ENCODE assay signal across 1 cellular context in the genomic region with DNA sequence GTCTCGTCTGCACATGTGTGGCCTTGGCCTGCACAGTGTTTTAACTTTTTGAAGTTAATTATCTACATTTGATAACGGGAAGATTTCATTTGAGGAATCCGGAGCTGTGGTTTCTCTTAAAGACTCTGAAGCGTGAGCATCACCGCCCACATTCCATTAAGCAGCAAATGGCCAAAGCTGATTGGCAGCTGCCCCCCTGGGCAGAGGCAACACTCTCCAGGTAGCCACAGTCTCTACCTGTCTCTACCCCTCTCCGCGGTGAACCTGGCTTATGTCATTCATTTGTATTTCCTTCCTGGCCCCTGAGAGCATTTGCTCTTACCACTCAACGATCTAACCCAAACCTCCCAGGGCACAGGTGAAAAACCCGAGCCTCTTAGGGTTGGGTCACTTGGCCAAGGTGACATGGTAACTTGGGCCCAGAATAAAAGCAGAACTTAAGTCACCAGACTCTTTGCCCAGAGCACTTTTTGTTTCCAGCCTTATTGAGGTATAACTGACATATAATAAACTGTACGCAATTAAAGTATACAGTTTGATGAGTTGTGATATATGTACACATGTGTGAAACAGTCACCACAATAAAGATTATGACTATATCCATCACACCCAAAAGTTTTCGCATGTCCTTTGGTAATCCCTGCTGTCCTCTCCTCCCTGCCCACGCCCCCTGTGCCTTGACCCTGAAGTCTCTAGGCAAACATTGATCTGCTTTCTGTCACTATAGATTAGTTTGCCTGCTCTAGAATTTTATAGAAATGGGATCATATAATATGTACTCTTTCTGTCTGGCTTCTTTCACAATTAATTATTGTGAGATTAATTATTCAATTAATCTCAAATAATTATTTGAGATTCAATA.
TF ChIP-seq lines count a peak whose summit lies in the region.

No MANE protein-coding gene starts in this region.

TF ChIP-seq in H1, 55 proteins besides CTCF, POLR2A, EP300 and RAD21:
- TF ChIP-seq SAP30 (IDR thresholded peaks at IDR 0.05; ENCODE audit: insufficient read depth, insufficient replicate concordance, low read length): no peak
- TF ChIP-seq POLR2AphosphoS5 (IDR thresholded peaks at IDR 0.05; ENCODE audit: low read depth, low read length): no peak
- TF ChIP-seq TEAD4 (IDR thresholded peaks at IDR 0.05; ENCODE audit: low read depth, low read length): no peak
- TF ChIP-seq FOSL1 (IDR thresholded peaks at IDR 0.05; ENCODE audit: insufficient read depth, low read depth, low read length): no peak
- no peak for TF ChIP-seq E2F6 (IDR thresholded peaks at IDR 0.05)
- no peak for TF ChIP-seq MAX (IDR thresholded peaks at IDR 0.05)
- TF ChIP-seq RNF2 (IDR thresholded peaks at IDR 0.05; ENCODE audit: borderline replicate concordance, low read depth, low read length, missing control alignments, poor library complexity, severe bottlenecking): no peak
- no peak for TF ChIP-seq SRF (IDR thresholded peaks at IDR 0.05; ENCODE audit: low read depth, low read length)
- no peak for TF ChIP-seq TAF1 (IDR thresholded peaks at IDR 0.05; ENCODE audit: low read depth, low read length)
- TF ChIP-seq TBP (IDR thresholded peaks at IDR 0.05; ENCODE audit: low read depth, low read length): no peak
- no peak for TF ChIP-seq JUN (IDR thresholded peaks at IDR 0.05; ENCODE audit: low read depth, low read length)
